ENCODE assay signal across 2 cellular contexts in genomic region chr10:97879241-97879640, GRCh38.
TF ChIP-seq lines count a peak whose summit lies in the region.

No MANE protein-coding gene starts in this region.

TF ChIP-seq in HepG2, 621 proteins besides CTCF, POLR2A, EP300 and RAD21:
- TF ChIP-seq EHMT2 (IDR thresholded peaks at IDR 0.05; ENCODE audit: borderline replicate concordance, low read depth, low read length) (0 out of 2 replicates have a peak, but pooled peaks have one; percentile 57), YY1 (IDR thresholded peaks at IDR 0.05; ENCODE audit: insufficient read depth, insufficient replicate concordance, low read depth, low read length) (peak; percentile 86), TBX3 (IDR thresholded peaks at IDR 0.05; ENCODE audit: borderline replicate concordance) (no peak), ZNF891 (CRISPR knock-in tag; IDR thresholded peaks at IDR 0.05) (no peak), MAF1 (CRISPR knock-in tag; IDR thresholded peaks at IDR 0.05; ENCODE audit: borderline replicate concordance) (no peak), CBFB (CRISPR knock-in tag; IDR thresholded peaks at IDR 0.05) (no peak)
TF ChIP-seq in HepG2: peak in this region for 2.

TF ChIP-seq in H1, 55 proteins besides CTCF, POLR2A, EP300 and RAD21:
- no peak for TF ChIP-seq CBX5 (IDR thresholded peaks at IDR 0.05; ENCODE audit: low read depth, low read length)
- TF ChIP-seq, protein P1, sequence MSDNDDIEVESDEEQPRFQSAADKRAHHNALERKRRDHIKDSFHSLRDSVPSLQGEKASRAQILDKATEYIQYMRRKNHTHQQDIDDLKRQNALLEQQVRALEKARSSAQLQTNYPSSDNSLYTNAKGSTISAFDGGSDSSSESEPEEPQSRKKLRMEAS (IDR thresholded peaks at IDR 0.05): 0 out of 2 replicates have a peak, but pooled peaks have one; percentile 17
- TF ChIP-seq POU5F1 (IDR thresholded peaks at IDR 0.05; ENCODE audit: low read depth, low read length): no peak
- TF ChIP-seq YY1 (IDR thresholded peaks at IDR 0.05; ENCODE audit: low read depth, low read length): peak; percentile 99
